ENCODE assay signal across 8 cellular contexts in genomic region chr2:42047488-42048317, GRCh38. TPM values are rescaled to one million over a fixed set of nuclear protein-coding genes. Genes with fewer than 3 reads are reported as not detected.
DNase-seq lines count a peak whose midpoint lies in the region; ATAC-seq, FAIRE-seq and TF ChIP-seq lines count a peak whose summit lies in the region.

TSS of gene PKDCC (plus strand) at chr2:42048021. CDS start at chr2:42048200, 179 bp downstream.

- H3K27ac ChIP-seq in CD4-positive, CD25-positive, alpha-beta regulatory T cell (ENCODE audit: insufficient read depth, low read length, poor library complexity, severe bottlenecking) = no peak within 1 kb of the TSS
- H3K27ac ChIP-seq in HUES48 (ENCODE audit: low read depth, low read length) (peak within 1 kb of the TSS; percentile 98), lower lobe of right lung (peak within 1 kb of the TSS; percentile 77)

- no peaks in the 10 kb centered on the region for H3K36me3 ChIP-seq in CD4-positive, CD25-positive, alpha-beta regulatory T cell (ENCODE audit: control insufficient read depth, insufficient read depth, low read length)
- peaks cover 7% of the 10 kb centered on the region; the same call in 1 of the 2 replicates for H3K36me3 ChIP-seq in HUES48 (ENCODE audit: control insufficient read depth, insufficient read depth, low read length)
- H3K36me3 ChIP-seq in endocrine pancreas (ENCODE audit: control insufficient read depth, insufficient read depth, low read length) = no peaks in the 10 kb centered on the region
- no peaks in the 10 kb centered on the region for H3K36me3 ChIP-seq in lower lobe of right lung

- H3K9ac ChIP-seq in HUES48 (ENCODE audit: low read depth, low read length) (peak within 1 kb of the TSS; percentile 85), endocrine pancreas (ENCODE audit: control insufficient read depth, insufficient read depth, low read length) (peak within 1 kb of the TSS; percentile 60)

- FAIRE-seq in GM19239 (lab: Jason Lieb, UNC) = no peak

- H3K4me1 ChIP-seq in CD4-positive, CD25-positive, alpha-beta regulatory T cell (ENCODE audit: control insufficient read depth, insufficient read depth, low read length, poor library complexity, severe bottlenecking) = peaks cover 10% of the 10 kb centered on the region
- H3K4me1 ChIP-seq in HUES48 (ENCODE audit: control insufficient read depth, insufficient read depth, low read length) (peaks cover 44% of the 10 kb centered on the region), endocrine pancreas (ENCODE audit: control insufficient read depth, insufficient read depth, low read length) (no peaks in the 10 kb centered on the region), lower lobe of right lung (peaks cover 13% of the 10 kb centered on the region)

- peak; percentile 3 to 21 for ATAC-seq in CD4-positive, CD25-positive, alpha-beta regulatory T cell (ENCODE audit: low read depth in 2 of 2)
- ATAC-seq in lower lobe of right lung = peak; percentile 89 to 90
- peak; percentile 48 for ATAC-seq in stimulated activated naive CD8-positive, alpha-beta T cell treated with anti-CD3 and anti-CD28 coated beads, Interleukin-15, amount 100 ng/mL, for 72 hours

- H3K9me3 ChIP-seq in CD4-positive, CD25-positive, alpha-beta regulatory T cell (ENCODE audit: control insufficient read depth in 2 of 2, low read length in 2 of 2) = no peaks in the 10 kb centered on the region
- H3K9me3 ChIP-seq in HUES48 (ENCODE audit: control insufficient read depth, insufficient read depth, low read length) (no peaks in the 10 kb centered on the region), endocrine pancreas (ENCODE audit: control insufficient read depth, low read length) (no peaks in the 10 kb centered on the region), lower lobe of right lung (no peaks in the 10 kb centered on the region)

- H3K4me1 Mint-ChIP-seq in CD4-positive, CD25-positive, alpha-beta regulatory T cell = peaks cover 0 to 10% (median 2%) of the 10 kb centered on the region in 4 donors
- peaks cover 6% of the 10 kb centered on the region for H3K4me1 Mint-ChIP-seq in stimulated activated naive CD8-positive, alpha-beta T cell treated with anti-CD3 and anti-CD28 coated beads, Interleukin-15, amount 100 ng/mL, for 72 hours

- intact Hi-C loops in lower lobe of right lung (cut with DNase I) = no loop called here

- peaks cover 70% of the 10 kb centered on the region for H3K27me3 Mint-ChIP-seq in CD4-positive, CD25-positive, alpha-beta regulatory T cell
- peaks cover 85% of the 10 kb centered on the region for H3K27me3 Mint-ChIP-seq in stimulated activated naive CD8-positive, alpha-beta T cell treated with anti-CD3 and anti-CD28 coated beads, Interleukin-15, amount 100 ng/mL, for 72 hours

- H3K36me3 Mint-ChIP-seq in CD4-positive, CD25-positive, alpha-beta regulatory T cell = no peaks in the 10 kb centered on the region

- no peak within 1 kb of the TSS for H3K4me3 ChIP-seq in CD4-positive, CD25-positive, alpha-beta regulatory T cell (ENCODE audit: low read depth, low read length)
- H3K4me3 ChIP-seq in HUES48 (ENCODE audit: low read depth, low read length) = peak within 1 kb of the TSS; percentile 83
- H3K4me3 ChIP-seq in endocrine pancreas (ENCODE audit: control insufficient read depth, insufficient read depth, low read length) = peak within 1 kb of the TSS; percentile 39
- H3K4me3 ChIP-seq in lower lobe of right lung = peak within 1 kb of the TSS; percentile 71

- no peak for TF ChIP-seq CTCF in lower lobe of right lung (IDR thresholded peaks at IDR 0.05)

- peak within 1 kb of the TSS; percentile 66 to 82 (median 75) for H3K4me3 Mint-ChIP-seq in CD4-positive, CD25-positive, alpha-beta regulatory T cell
- peak within 1 kb of the TSS; percentile 64 to 69 for H3K4me3 Mint-ChIP-seq in stimulated activated naive CD8-positive, alpha-beta T cell treated with anti-CD3 and anti-CD28 coated beads, Interleukin-15, amount 100 ng/mL, for 72 hours

- H3K27me3 ChIP-seq in CD4-positive, CD25-positive, alpha-beta regulatory T cell (ENCODE audit: control insufficient read depth, insufficient read depth, low read length) = peaks cover 21% of the 10 kb centered on the region
- H3K27me3 ChIP-seq in HUES48 (ENCODE audit: control insufficient read depth, insufficient read depth, low read length) (peaks cover 14% of the 10 kb centered on the region), endocrine pancreas (ENCODE audit: control insufficient read depth, insufficient read depth, low read length) (no peaks in the 10 kb centered on the region), lower lobe of right lung (ENCODE audit: low read depth) (peaks cover 10% of the 10 kb centered on the region)

- DNase-seq in CD4-positive, CD25-positive, alpha-beta regulatory T cell = peak in 1 of 3 donors; percentile 20
- peak; percentile 85 for DNase-seq in GM19239 (ENCODE audit: insufficient read length, low spot score)
- DNase-seq in UCSD-AML1 (lab: John Stamatoyannopoulos, UW; ENCODE audit: unreplicated experiment) = peak; percentile 76
- DNase-seq in lower lobe of right lung = peak; percentile 80
- peak; percentile 16 to 20 for DNase-seq in stimulated activated naive CD8-positive, alpha-beta T cell treated with anti-CD3 and anti-CD28 coated beads, Interleukin-15, amount 100 ng/mL, for 72 hours
- no peak for DNase-seq in amniotic stem cell (lab: John Stamatoyannopoulos, UW)

- peaks cover 0 to 1% (median 0%) of the 10 kb centered on the region in 7 donors for H3K9me3 Mint-ChIP-seq in CD4-positive, CD25-positive, alpha-beta regulatory T cell
- no peaks in the 10 kb centered on the region for H3K9me3 Mint-ChIP-seq in stimulated activated naive CD8-positive, alpha-beta T cell treated with anti-CD3 and anti-CD28 coated beads, Interleukin-15, amount 100 ng/mL, for 72 hours

- no peak within 1 kb of the TSS for H3K27ac Mint-ChIP-seq in CD4-positive, CD25-positive, alpha-beta regulatory T cell
- peak within 1 kb of the TSS in 1 of 2 donors; percentile 14 for H3K27ac Mint-ChIP-seq in stimulated activated naive CD8-positive, alpha-beta T cell treated with anti-CD3 and anti-CD28 coated beads, Interleukin-15, amount 100 ng/mL, for 72 hours

RNA-seq across cellular contexts. Expression of gene PKDCC, which starts in this region (rescaled TPM):
- total RNA-seq in CD4-positive, CD25-positive, alpha-beta regulatory T cell = not detected
- not detected for polyA plus RNA-seq in CD4-positive, CD25-positive, alpha-beta regulatory T cell
- total RNA-seq in lower lobe of right lung = 65.8 TPM

Comparison
In these comparisons a context has a peak if more than half of its experiments do, and no peak if none do; other contexts are left out.
1. RNA of gene PKDCC (total RNA-seq): 65.8 TPM in lower lobe of right lung (single experiment); not detected in CD4-positive, CD25-positive, alpha-beta regulatory T cell (single experiment); every median in the first group is over 10 times any median in the second.
2. Peak in ATAC-seq in CD4-positive, CD25-positive, alpha-beta regulatory T cell; RNA of the gene not detected or under 1 TPM.
3. ATAC-seq: peak in every context shown above with its lines; median percentile 90 in lower lobe of right lung; 48 in stimulated activated naive CD8-positive, alpha-beta T cell treated with anti-CD3 and anti-CD28 coated beads, Interleukin-15, amount 100 ng/mL, for 72 hours; 12 in CD4-positive, CD25-positive, alpha-beta regulatory T cell.